Comparison of ENCODE assay signal across 1 cellular context in the genomic region with DNA sequence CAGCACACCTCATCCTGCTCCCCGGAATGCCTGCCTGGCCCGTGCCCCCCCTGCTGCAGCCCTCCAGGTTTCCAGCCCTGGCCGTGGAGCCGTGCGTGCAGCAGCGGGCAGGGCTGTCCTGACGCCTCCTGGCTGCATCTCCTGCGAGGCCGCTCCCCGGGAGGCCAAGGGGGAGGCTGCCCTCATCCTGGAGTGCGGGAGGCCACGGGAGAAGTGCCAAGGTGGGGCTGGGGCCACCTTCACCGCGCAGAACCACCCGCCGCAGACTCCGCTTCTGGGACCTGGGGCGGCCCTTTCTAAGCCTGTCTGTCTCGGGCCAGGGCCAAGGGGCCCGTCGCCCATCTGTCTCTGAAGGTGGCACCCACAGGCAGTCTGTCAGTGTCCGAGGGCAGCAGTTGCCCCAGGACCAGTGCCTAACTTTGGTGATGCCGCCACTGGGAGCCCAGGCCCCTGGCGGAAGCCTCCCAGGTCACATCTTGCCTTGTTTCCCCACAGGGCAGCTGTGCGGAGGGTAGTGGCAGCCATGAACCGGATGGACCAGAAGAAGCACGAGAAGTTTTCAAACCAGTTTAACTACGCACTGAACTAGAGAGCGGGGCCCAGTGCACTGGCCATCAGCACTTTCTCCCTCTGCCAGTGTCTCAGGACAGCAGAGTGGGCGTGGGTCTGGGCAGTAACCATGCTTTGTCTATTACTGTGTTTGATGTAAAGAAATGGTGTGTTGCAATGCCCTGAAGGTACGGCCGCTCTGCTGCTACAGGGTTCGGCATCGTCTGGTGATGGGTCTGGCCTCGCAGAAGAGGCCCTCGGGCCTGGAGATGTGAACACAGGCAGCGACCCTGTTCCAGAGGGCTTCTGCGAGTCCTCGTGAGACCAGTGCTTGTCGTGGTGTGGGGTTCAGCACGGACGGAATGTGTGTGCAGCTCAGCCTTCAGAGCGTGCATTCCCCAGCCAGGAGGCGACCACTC.
TF ChIP-seq lines count a peak whose summit lies in the region.

No MANE protein-coding gene starts in this region.

TF ChIP-seq in WTC11, 78 proteins besides CTCF, POLR2A, EP300 and RAD21 (continued from another document):
- TF ChIP-seq, protein P1, sequence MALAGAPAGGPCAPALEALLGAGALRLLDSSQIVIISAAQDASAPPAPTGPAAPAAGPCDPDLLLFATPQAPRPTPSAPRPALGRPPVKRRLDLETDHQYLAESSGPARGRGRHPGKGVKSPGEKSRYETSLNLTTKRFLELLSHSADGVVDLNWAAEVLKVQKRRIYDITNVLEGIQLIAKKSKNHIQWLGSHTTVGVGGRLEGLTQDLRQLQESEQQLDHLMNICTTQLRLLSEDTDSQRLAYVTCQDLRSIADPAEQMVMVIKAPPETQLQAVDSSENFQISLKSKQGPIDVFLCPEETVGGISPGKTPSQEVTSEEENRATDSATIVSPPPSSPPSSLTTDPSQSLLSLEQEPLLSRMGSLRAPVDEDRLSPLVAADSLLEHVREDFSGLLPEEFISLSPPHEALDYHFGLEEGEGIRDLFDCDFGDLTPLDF (CRISPR knock-in tag; IDR thresholded peaks at IDR 0.05) = no peak
- TF ChIP-seq MYBL2 (CRISPR knock-in tag; IDR thresholded peaks at IDR 0.05) (no peak), NFE2L1 (CRISPR knock-in tag; IDR thresholded peaks at IDR 0.05) (no peak), MXD4 (CRISPR knock-in tag; IDR thresholded peaks at IDR 0.05; ENCODE audit: borderline replicate concordance) (no peak), ZNF219 (CRISPR knock-in tag; IDR thresholded peaks at IDR 0.05; ENCODE audit: borderline replicate concordance) (no peak)
- TF ChIP-seq, protein P2, sequence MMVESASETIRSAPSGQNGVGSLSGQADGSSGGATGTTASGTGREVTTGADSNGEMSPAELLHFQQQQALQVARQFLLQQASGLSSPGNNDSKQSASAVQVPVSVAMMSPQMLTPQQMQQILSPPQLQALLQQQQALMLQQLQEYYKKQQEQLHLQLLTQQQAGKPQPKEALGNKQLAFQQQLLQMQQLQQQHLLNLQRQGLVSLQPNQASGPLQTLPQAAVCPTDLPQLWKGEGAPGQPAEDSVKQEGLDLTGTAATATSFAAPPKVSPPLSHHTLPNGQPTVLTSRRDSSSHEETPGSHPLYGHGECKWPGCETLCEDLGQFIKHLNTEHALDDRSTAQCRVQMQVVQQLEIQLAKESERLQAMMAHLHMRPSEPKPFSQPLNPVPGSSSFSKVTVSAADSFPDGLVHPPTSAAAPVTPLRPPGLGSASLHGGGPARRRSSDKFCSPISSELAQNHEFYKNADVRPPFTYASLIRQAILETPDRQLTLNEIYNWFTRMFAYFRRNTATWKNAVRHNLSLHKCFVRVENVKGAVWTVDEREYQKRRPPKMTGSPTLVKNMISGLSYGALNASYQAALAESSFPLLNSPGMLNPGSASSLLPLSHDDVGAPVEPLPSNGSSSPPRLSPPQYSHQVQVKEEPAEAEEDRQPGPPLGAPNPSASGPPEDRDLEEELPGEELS (CRISPR knock-in tag; IDR thresholded peaks at IDR 0.05) = no peak
- TF ChIP-seq, protein P3, sequence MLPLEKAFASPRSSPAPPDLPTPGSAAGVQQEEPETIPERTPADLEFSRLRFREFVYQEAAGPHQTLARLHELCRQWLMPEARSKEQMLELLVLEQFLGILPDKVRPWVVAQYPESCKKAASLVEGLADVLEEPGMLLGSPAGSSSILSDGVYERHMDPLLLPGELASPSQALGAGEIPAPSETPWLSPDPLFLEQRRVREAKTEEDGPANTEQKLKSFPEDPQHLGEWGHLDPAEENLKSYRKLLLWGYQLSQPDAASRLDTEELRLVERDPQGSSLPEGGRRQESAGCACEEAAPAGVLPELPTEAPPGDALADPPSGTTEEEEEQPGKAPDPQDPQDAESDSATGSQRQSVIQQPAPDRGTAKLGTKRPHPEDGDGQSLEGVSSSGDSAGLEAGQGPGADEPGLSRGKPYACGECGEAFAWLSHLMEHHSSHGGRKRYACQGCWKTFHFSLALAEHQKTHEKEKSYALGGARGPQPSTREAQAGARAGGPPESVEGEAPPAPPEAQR (CRISPR knock-in tag; IDR thresholded peaks at IDR 0.05) = no peak
- TF ChIP-seq, protein P4, sequence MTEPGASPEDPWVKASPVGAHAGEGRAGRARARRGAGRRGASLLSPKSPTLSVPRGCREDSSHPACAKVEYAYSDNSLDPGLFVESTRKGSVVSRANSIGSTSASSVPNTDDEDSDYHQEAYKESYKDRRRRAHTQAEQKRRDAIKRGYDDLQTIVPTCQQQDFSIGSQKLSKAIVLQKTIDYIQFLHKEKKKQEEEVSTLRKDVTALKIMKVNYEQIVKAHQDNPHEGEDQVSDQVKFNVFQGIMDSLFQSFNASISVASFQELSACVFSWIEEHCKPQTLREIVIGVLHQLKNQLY (CRISPR knock-in tag; IDR thresholded peaks at IDR 0.05) = no peak
TF ChIP-seq in WTC11: peak in this region for 0.
